ENCODE assay signal across 23 cellular contexts in genomic region chr5:15441433-15442182, GRCh38. TPM values are rescaled to one million over a fixed set of nuclear protein-coding genes. Genes with fewer than 3 reads are reported as not detected.
"Had no signal": no experiment of that assay in that cellular context is flagged by ENCODE, and none has a peak within 500 bp of the region (broad histone marks: within the 10 kb centered on the region; RNA-seq: fewer than 3 reads in every experiment).

No MANE protein-coding gene starts in this region.

- H3K4me2 ChIP-seq: smooth muscle cell had no signal

- H3K36me3 ChIP-seq: esophagus squamous epithelium, left lung, lower lobe of right lung, right atrium auricular region, stomach, thyroid gland, upper lobe of left lung had no signal

- H3K27me3 ChIP-seq: esophagus squamous epithelium, left lung, right atrium auricular region, stomach, thyroid gland, upper lobe of left lung had no signal

- H3K27ac ChIP-seq: esophagus squamous epithelium, left lung, lower lobe of right lung, right atrium auricular region, stomach, thyroid gland, upper lobe of left lung had no signal

- H3K4me1 ChIP-seq: esophagus squamous epithelium, left lung, lower lobe of right lung, right atrium auricular region, stomach, thyroid gland, upper lobe of left lung had no signal

- H3K9me3 ChIP-seq: esophagus squamous epithelium, left lung, lower lobe of right lung, right atrium auricular region, stomach, thyroid gland, upper lobe of left lung had no signal

- DNase-seq: activated B cell treated with CpG ODN at 0.5 μM for 24 hours; activated CD4-positive, alpha-beta T cell treated with anti-CD3 and anti-CD28 coated beads, Interleukin-2, amount 50 U/mL, for 1 hour; activated CD8-positive, alpha-beta T cell treated with anti-CD3 and anti-CD28 coated beads for 36 hours; activated naive CD4-positive, alpha-beta T cell; activated T-cell treated with anti-CD3 and anti-CD28 coated beads, Interleukin-2, amount 50 U/mL, for 72 hours; anterior cingulate cortex; dermis blood vessel endothelial cell; effector CD4-positive, alpha-beta T cell; esophagus squamous epithelium; foreskin melanocyte; left lung; lower lobe of right lung; mesenchymal stem cell; naive thymus-derived CD8-positive, alpha-beta T cell; stimulated activated CD4-positive, alpha-beta T cell treated with anti-CD3 and anti-CD28 coated beads, Interleukin-1b, Interleukin-23, amount 100 ng/mL, for 48 hours; stimulated activated naive B cell treated with anti-CD40 and anti-IgM and Interleukin-4, amounts not matched to agents 10 μg/mL and 1 μg/mL and 100 μg/mL, for 72 hours; stomach; T-helper 2 cell; thyroid gland; upper lobe of left lung had no signal

- H3K4me3 ChIP-seq: esophagus squamous epithelium, left lung, lower lobe of right lung, right atrium auricular region, smooth muscle cell, stomach, thyroid gland, upper lobe of left lung had no signal

- ATAC-seq: activated CD8-positive, alpha-beta T cell treated with anti-CD3 and anti-CD28 coated beads for 36 hours; activated naive CD4-positive, alpha-beta T cell treated with anti-CD3 and anti-CD28 coated beads, Interleukin-2, amount 50 U/mL, for 72 hours; activated T-cell treated with anti-CD3 and anti-CD28 coated beads, Interleukin-2, amount 50 U/mL, for 72 hours; left lung; lower lobe of right lung; naive thymus-derived CD8-positive, alpha-beta T cell; stimulated activated naive B cell treated with anti-CD40 and anti-IgM and Interleukin-4, amounts not matched to agents 10 μg/mL and 1 μg/mL and 100 μg/mL, for 72 hours had no signal

RNA-seq across cellular contexts. Expression of gene FBXL7, which starts 58.4 kb away (rescaled TPM):
- total RNA-seq: activated B cell treated with CpG ODN at 0.5 μM for 24 hours; activated CD8-positive, alpha-beta T cell treated with anti-CD3 and anti-CD28 coated beads for 36 hours; activated naive CD4-positive, alpha-beta T cell treated with anti-CD3 and anti-CD28 coated beads, Interleukin-2, amount 50 U/mL, for 72 hours; activated T-cell treated with anti-CD3 and anti-CD28 coated beads, Interleukin-2, amount 50 U/mL, for 72 hours; naive thymus-derived CD8-positive, alpha-beta T cell had no signal
